ENCODE assay signal across 18 cellular contexts in the genomic region with DNA sequence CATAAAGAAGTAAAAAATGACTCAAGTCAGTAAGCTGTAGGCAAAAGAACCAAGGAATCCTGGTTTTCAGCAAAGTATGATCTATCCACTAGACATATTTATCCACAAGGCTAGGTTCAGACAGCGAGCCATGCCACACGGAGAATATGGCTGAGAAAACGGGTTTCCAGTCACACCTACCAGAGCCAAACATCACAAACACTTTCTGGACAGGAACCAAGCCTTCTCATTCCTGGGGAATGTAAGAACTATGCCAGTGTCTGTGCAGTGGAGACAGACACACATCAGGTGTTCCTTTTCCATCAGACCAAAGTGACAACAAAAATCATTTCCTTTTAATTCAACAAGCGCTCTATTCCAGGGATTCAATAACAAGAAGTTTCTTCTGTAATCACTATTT. TPM values are rescaled to one million over a fixed set of nuclear protein-coding genes. Genes with fewer than 3 reads are reported as not detected.
DNase-seq lines count a peak whose midpoint lies in the region; TF ChIP-seq lines count a peak whose summit lies in the region.
"Had no signal": no experiment of that assay in that cellular context is flagged by ENCODE, and none has a peak within 500 bp of the region (broad histone marks: within the 10 kb centered on the region; RNA-seq: fewer than 3 reads in every experiment).

No MANE protein-coding gene starts in this region.

- no peak overlapping the region for H3K4me3 ChIP-seq in coronary artery
- H3K4me3 ChIP-seq: SK-N-MC had no signal

- peak; percentile 81 for DNase-seq in ACHN
- peak; percentile 76 for DNase-seq in NCI-H226
- DNase-seq in coronary artery (ENCODE audit: low spot score): no peak
- peak; percentile 76 for DNase-seq in myocyte (ENCODE audit: low read depth)
- DNase-seq in cerebellar cortex (ENCODE audit: low spot score): no peak
- DNase-seq in ureter (ENCODE audit: low spot score): no peak
- DNase-seq in effector CD4-positive, alpha-beta T cell: no peak
- DNase-seq in SKM-1 (lab: John Stamatoyannopoulos, UW; ENCODE audit: unreplicated experiment): no peak
- DNase-seq: activated CD4-positive, alpha-beta T cell treated with anti-CD3 and anti-CD28 coated beads for 1 hour; activated T-cell treated with anti-CD3 and anti-CD28 coated beads, Interleukin-2, amount 50 U/mL, for 24 hours; AML-193; GOT3; islet precursor cell; NCI-H1417; NCI-H526 treated with DMSO at 0.1 percent for 48 hours; nephron progenitor cell; stimulated activated CD8-positive, alpha-beta memory T cell treated with anti-CD3 and anti-CD28 coated beads, Interleukin-4, amount 100 ng/mL, for 48 hours had no signal

- in situ Hi-C loops in ACHN (cut with HindIII; ENCODE audit: low pct_ligation_motif_present, low pct_unique_long_range_greater_than_20kb, low sequenced_read_pairs): no loop called here

- H3K27ac ChIP-seq in coronary artery: peak overlapping the region; percentile 60 to 78
- H3K27ac ChIP-seq: SK-N-MC had no signal

- no peak for TF ChIP-seq CTCF in coronary artery (IDR thresholded peaks at IDR 0.05)

RNA-seq across cellular contexts. Expression of a gene that starts 41.1 kb away (rescaled TPM):
- 26.6 and 31.4 TPM in 2 replicates for total RNA-seq in myocyte
- 24.6 TPM for polyA plus RNA-seq in myocyte (2012)
- 40.8 TPM for total RNA-seq in ureter

RNA-seq across cellular contexts. Expression of a gene that starts 41.2 kb away (rescaled TPM):
- total RNA-seq in myocyte: 23.3 and 23.7 TPM in 2 replicates
- 42.5 TPM for polyA plus RNA-seq in myocyte (2012)
- 54.6 TPM for total RNA-seq in ureter

RNA-seq across cellular contexts. Expression of a gene that starts 59.8 kb away (rescaled TPM):
- total RNA-seq in myocyte: 16.5 and 18.6 TPM in 2 replicates
- polyA plus RNA-seq in myocyte (2012): 477 TPM
- total RNA-seq in ureter: 6.8 TPM

Comparison
In these comparisons a context has a peak if more than half of its experiments do, and no peak if none do; other contexts are left out.
1. DNase-seq: peak in ACHN (single experiment), NCI-H226 (single experiment) and myocyte (single experiment); none in coronary artery (single experiment), cerebellar cortex (single experiment), ureter (single experiment), effector CD4-positive, alpha-beta T cell (single experiment) and SKM-1 (single experiment).